Comparison of ENCODE assay signal across 15 cellular contexts in genomic region chr18:22173221-22173927, GRCh38. TPM values are rescaled to one million over a fixed set of nuclear protein-coding genes. Genes with fewer than 3 reads are reported as not detected.
DNase-seq lines count a peak whose midpoint lies in the region; ATAC-seq and TF ChIP-seq lines count a peak whose summit lies in the region.
"Had no signal": no experiment of that assay in that cellular context is flagged by ENCODE, and none has a peak within 500 bp of the region (broad histone marks: within the 10 kb centered on the region; RNA-seq: fewer than 3 reads in every experiment).

No MANE protein-coding gene starts in this region.

- peaks cover 21% of the 10 kb centered on the region for H3K4me1 Mint-ChIP-seq in brain
- peaks cover 9% of the 10 kb centered on the region for H3K4me1 Mint-ChIP-seq in activated T-cell treated with anti-CD3 and anti-CD28 coated beads, Interleukin-2, amount 50 U/mL, for 4 hours (ENCODE audit: low read depth)

- peaks cover 94% of the 10 kb centered on the region for H3K79me2 ChIP-seq in smooth muscle cell (ENCODE audit: low read depth)

- H3K27me3 ChIP-seq in HUES6 (ENCODE audit: control insufficient read depth, insufficient read depth, low read length) (peaks cover 99% of the 10 kb centered on the region), right lobe of liver (no peaks in the 10 kb centered on the region), smooth muscle cell (ENCODE audit: low read depth) (peaks cover 5% of the 10 kb centered on the region)

- peak overlapping the region; percentile 69 for H3K4me3 ChIP-seq in HUES6 (ENCODE audit: low read depth, low read length)
- H3K4me3 ChIP-seq in right lobe of liver: peak overlapping the region in 2 of 3 donors; percentile 10 to 93
- peak overlapping the region; percentile 92 for H3K4me3 ChIP-seq in smooth muscle cell

- peaks cover 13% of the 10 kb centered on the region; the same call in 1 of the 2 replicates for H3K36me3 ChIP-seq in HUES6 (ENCODE audit: control insufficient read depth, insufficient read depth, low read length)
- H3K36me3 ChIP-seq in right lobe of liver: peaks cover 0 to 5% (median 0%) of the 10 kb centered on the region in 4 donors
- H3K36me3 ChIP-seq in smooth muscle cell (ENCODE audit: low read depth): no peaks in the 10 kb centered on the region

- H3K4me1 ChIP-seq in HUES6 (ENCODE audit: control insufficient read depth, insufficient read depth, low read length) (peaks cover 19% of the 10 kb centered on the region), right lobe of liver (peaks cover 0 to 7% (median 0%) of the 10 kb centered on the region in 4 donors), smooth muscle cell (ENCODE audit: low read depth) (peaks cover 11% of the 10 kb centered on the region)

- H3K4me3 Mint-ChIP-seq in brain: peak overlapping the region in 3 of 5 experiments; percentile 50 to 85 (median 83)
- no peak overlapping the region for H3K4me3 Mint-ChIP-seq in activated T-cell treated with anti-CD3 and anti-CD28 coated beads, Interleukin-2, amount 50 U/mL, for 4 hours
- H3K4me3 Mint-ChIP-seq: stimulated activated effector memory CD8-positive, alpha-beta T cell treated with anti-CD3 and anti-CD28 coated beads, Interleukin-12 subunit alpha, Interleukin-12 subunit beta, amount 100 ng/mL, for 72 hours had no signal

- peak overlapping the region; percentile 96 for H3K4me2 ChIP-seq in smooth muscle cell

- no peak for TF ChIP-seq POLR2A in right lobe of liver (IDR thresholded peaks at IDR 0.05)

- peak overlapping the region; percentile 81 for H3K9ac ChIP-seq in HUES6 (ENCODE audit: low read length)
- peak overlapping the region; percentile 65 for H3K9ac ChIP-seq in smooth muscle cell (ENCODE audit: low read depth)

- peaks cover 0 to 20% (median 0%) of the 10 kb centered on the region in 5 experiments for H3K9me3 Mint-ChIP-seq in brain
- no peaks in the 10 kb centered on the region for H3K9me3 Mint-ChIP-seq in activated T-cell treated with anti-CD3 and anti-CD28 coated beads, Interleukin-2, amount 50 U/mL, for 4 hours
- H3K9me3 Mint-ChIP-seq: stimulated activated effector memory CD8-positive, alpha-beta T cell treated with anti-CD3 and anti-CD28 coated beads, Interleukin-12 subunit alpha, Interleukin-12 subunit beta, amount 100 ng/mL, for 72 hours had no signal

- H3K27me3 Mint-ChIP-seq in brain: peaks cover 90% of the 10 kb centered on the region
- H3K27me3 Mint-ChIP-seq in activated T-cell treated with anti-CD3 and anti-CD28 coated beads, Interleukin-2, amount 50 U/mL, for 4 hours (ENCODE audit: low read depth): peaks cover 62% of the 10 kb centered on the region

- H3K9me3 ChIP-seq in HUES6 (ENCODE audit: control insufficient read depth, insufficient read depth, low read depth, low read length) (no peaks in the 10 kb centered on the region), right lobe of liver (no peaks in the 10 kb centered on the region), smooth muscle cell (replicated peaks; ENCODE audit: low read depth) (no peaks in the 10 kb centered on the region)

- peaks cover 83% of the 10 kb centered on the region for H4K20me1 ChIP-seq in smooth muscle cell (ENCODE audit: low read depth)

- no peak overlapping the region for H2AFZ ChIP-seq in smooth muscle cell (ENCODE audit: low read depth)

- no peak for ATAC-seq in right lobe of liver
- ATAC-seq in GM21528 (IDR thresholded peaks at IDR 0.05; ENCODE audit: low FRiP score, unreplicated experiment): no peak
- ATAC-seq in activated T-cell treated with anti-CD3 and anti-CD28 coated beads, Interleukin-2, amount 50 U/mL, for 4 hours: no peak
- ATAC-seq: SK-N-SH treated with all-trans-retinoic acid at 6 μM for 48 hours; stimulated activated effector memory CD8-positive, alpha-beta T cell treated with anti-CD3 and anti-CD28 coated beads, Interleukin-12 subunit alpha, Interleukin-12 subunit beta, amount 100 ng/mL, for 72 hours had no signal

- peaks cover 2% of the 10 kb centered on the region for H3F3A ChIP-seq in smooth muscle cell (ENCODE audit: low read depth)

- intact Hi-C loops in right lobe of liver (cut with DNase I): loop anchor here in 1 of 2 donors (10.0 kb wide), 1 partner anchor 171 kb away; no protein-coding TSS in a partner anchor

- no peaks in the 10 kb centered on the region for H3K36me3 Mint-ChIP-seq in brain
- H3K36me3 Mint-ChIP-seq in activated T-cell treated with anti-CD3 and anti-CD28 coated beads, Interleukin-2, amount 50 U/mL, for 4 hours (ENCODE audit: insufficient read depth): no peaks in the 10 kb centered on the region
- H3K36me3 Mint-ChIP-seq: stimulated activated effector memory CD8-positive, alpha-beta T cell treated with anti-CD3 and anti-CD28 coated beads, Interleukin-12 subunit alpha, Interleukin-12 subunit beta, amount 100 ng/mL, for 72 hours had no signal

- H3K27ac Mint-ChIP-seq in brain: peak overlapping the region in 2 of 5 experiments; percentile 76 to 79
- H3K27ac Mint-ChIP-seq: stimulated activated effector memory CD8-positive, alpha-beta T cell treated with anti-CD3 and anti-CD28 coated beads, Interleukin-12 subunit alpha, Interleukin-12 subunit beta, amount 100 ng/mL, for 72 hours had no signal

- H3K27ac ChIP-seq in HUES6 (ENCODE audit: low read depth, low read length): no peak overlapping the region
- peak overlapping the region; percentile 4 to 98 (median 35) for H3K27ac ChIP-seq in right lobe of liver
- peak overlapping the region; percentile 65 for H3K27ac ChIP-seq in smooth muscle cell (ENCODE audit: low read depth)
- H3K27ac ChIP-seq: C4-2B had no signal

- no peak for TF ChIP-seq CTCF in brain (conservative IDR thresholded peaks at IDR 0.05)
- no peak for TF ChIP-seq CTCF in right lobe of liver (IDR thresholded peaks at IDR 0.05)
- no peak for TF ChIP-seq CTCF in smooth muscle cell (IDR thresholded peaks at IDR 0.05; ENCODE audit: borderline replicate concordance, insufficient read depth, poor library complexity, severe bottlenecking)

- 63% methylated on average over 22 of the region's 22 CpGs for WGBS in right lobe of liver (ENCODE audit: insufficient coverage, low coverage, low lambda C conversion rate, missing lambda C conversion rate)
- WGBS in smooth muscle cell (ENCODE audit: low lambda C conversion rate): 13% methylated on average over 22 of the region's 22 CpGs

- DNase-seq in right lobe of liver (no peak), smooth muscle cell (lab: John Stamatoyannopoulos, UW; ENCODE audit: unreplicated experiment) (no peak), DMS53 (lab: John Stamatoyannopoulos, UW) (no peak)
- DNase-seq in stimulated activated naive CD4-positive, alpha-beta T cell (lab: John Stamatoyannopoulos, UW): no peak
- DNase-seq in activated T-cell treated with anti-CD3 and anti-CD28 coated beads, Interleukin-2, amount 50 U/mL, for 4 hours: no peak
- DNase-seq: activated CD4-positive, CD25-positive, alpha-beta regulatory T cell; EL; hypothalamus; stimulated activated CD4-positive, alpha-beta T cell treated with anti-CD3 and anti-CD28 coated beads, Interleukin-4, amount 100 ng/mL, for 1 hour had no signal

RNA-seq across cellular contexts. Expression of gene GATA6, which starts 4.0 kb away (rescaled TPM):
- polyA plus RNA-seq in brain (ENCODE audit: insufficient read depth, low read depth, low replicate concordance) (not detected), smooth muscle cell (39.2 and 49.9 TPM in 2 replicates)
- total RNA-seq in right lobe of liver (10 to 100 TPM in 3 of 6 experiments, 1 to 10 TPM in 3; 8.0 to 14.0 (median 9.5) TPM), smooth muscle cell (48.5 and 52.5 TPM in 2 replicates)
- under 1 TPM; 0.08 to 0.21 (median 0.14) TPM for total RNA-seq in activated T-cell treated with anti-CD3 and anti-CD28 coated beads, Interleukin-2, amount 50 U/mL, for 4 hours

Comparison
In these comparisons a context has a peak if more than half of its experiments do, and no peak if none do; other contexts are left out.
1. RNA of gene GATA6, which starts 4.0 kb away (total RNA-seq): 48.5 to 52.5 TPM in smooth muscle cell and 8.0 to 14.0 TPM in right lobe of liver; 0.08 to 0.21 TPM in activated T-cell treated with anti-CD3 and anti-CD28 coated beads, Interleukin-2, amount 50 U/mL, for 4 hours; every median in the first group is over 4 times any median in the second.
2. Peak in every context shown above with its lines, with median percentiles within 50 percentile points of each other: H3K4me3 ChIP-seq.